In genomic region chr18:70491734-70492348, GRCh38 we compare ENCODE assay signal across 9 cellular contexts.
A peak's percentile ranks its signal among the peaks of the same experiment; 100 is the strongest.
DNase-seq lines count a peak whose midpoint lies in the region; ATAC-seq and TF ChIP-seq lines count a peak whose summit lies in the region.
"Had no signal": no experiment of that assay in that cellular context is flagged by ENCODE, and none has a peak within 500 bp of the region (broad histone marks: within the 10 kb centered on the region; RNA-seq: fewer than 3 reads in every experiment).

No MANE protein-coding gene starts in this region.

- peak; percentile 88 for ATAC-seq in GM21619 (IDR thresholded peaks at IDR 0.05; ENCODE audit: unreplicated experiment)
- peak; percentile 81 for ATAC-seq in IMR-90 (ENCODE audit: low read depth)

- H2BK5ac ChIP-seq in IMR-90 (ENCODE audit: low read depth, low read length, poor library complexity, severe bottlenecking) = no peak overlapping the region

- TF ChIP-seq RAD21 in IMR-90 (IDR thresholded peaks at IDR 0.05; ENCODE audit: low read length) = peak; percentile 49

- WGBS in IMR-90 (ENCODE audit: extremely low coverage in 2 of 2, insufficient read length in 1 of 2), 2 experiments = no CpG with 5 or more reads among the region's 4 CpGs

- no TSS peak for BruUV-seq in IMR-90 (replicated peaks; lab: Mats Ljungman, UMichigan)

- no peaks in the 10 kb centered on the region for H3K36me3 ChIP-seq in IMR-90 (ENCODE audit: control insufficient read depth, insufficient read depth, low read length)
- H3K36me3 ChIP-seq: BLaER1 treated with 17β-estradiol and CSF1 and Interleukin-3, amounts not matched to agents 10 nM and 100 nM had no signal

- DNase-seq in NCI-H1436 (lab: John Stamatoyannopoulos, UW) = peak; percentile 8
- DNase-seq in NCI-H1436 treated with DMSO at 0.1 percent for 48 hours (lab: John Stamatoyannopoulos, UW) = no peak
- peak; percentile 32 for DNase-seq in IMR-90
- peak; percentile 81 for DNase-seq in SK-MEL-5 (ENCODE audit: low read depth, low spot score)
- peak; percentile 39 for DNase-seq in amniotic epithelial cell (ENCODE audit: low read depth)
- peak in 37 of 51 donors; percentile 1 to 80 (median 46) for DNase-seq in hypothalamus (lab: John Stamatoyannopoulos, UW)
- peak; percentile 14 to 23 for DNase-seq in stimulated activated CD4-positive, alpha-beta T cell treated with anti-CD3 and anti-CD28 coated beads, Interleukin-15, amount 100 ng/mL, for 48 hours (ENCODE audit: low read depth in 2 of 2)

- H2AK9ac ChIP-seq in IMR-90 (replicated peaks; ENCODE audit: low read depth, low read length, poor library complexity) = no peak overlapping the region

- no peak overlapping the region for H2BK15ac ChIP-seq in IMR-90 (ENCODE audit: low read depth, low read length)

- no peak overlapping the region for H4K8ac ChIP-seq in IMR-90 (ENCODE audit: low read depth in 2 of 2, low read length in 2 of 2)

- no peak overlapping the region for H3K27ac ChIP-seq in IMR-90 (ENCODE audit: insufficient read depth, low read length)

- no peaks in the 10 kb centered on the region for H3K9me3 ChIP-seq in IMR-90 (ENCODE audit: control insufficient read depth, insufficient read depth, low read length)
- H3K9me3 ChIP-seq: BLaER1 treated with 17β-estradiol and CSF1 and Interleukin-3, amounts not matched to agents 10 nM and 100 nM had no signal

- no peak overlapping the region for H3K23ac ChIP-seq in IMR-90 (ENCODE audit: low read depth, low read length)

- H3K4ac ChIP-seq in IMR-90 (ENCODE audit: low read depth, low read length) = no peak overlapping the region

- no peak for TF ChIP-seq POLR2A in IMR-90 (IDR thresholded peaks at IDR 0.05; ENCODE audit: low read depth, low read length)

- no peak overlapping the region for H4K91ac ChIP-seq in IMR-90 (ENCODE audit: insufficient read depth, low read depth, low read length)

- in situ Hi-C loops in IMR-90 (cut with MboI; ENCODE audit: low sequenced_read_pairs) = no loop called here
- in situ Hi-C loops in SK-MEL-5 (cut with HindIII; ENCODE audit: low pct_unique_long_range_greater_than_20kb, low sequenced_read_pairs) = no loop called here

- dilution Hi-C loops in IMR-90 (cut with HindIII; ENCODE audit: low sequenced_read_pairs, unreplicated experiment) = no loop called here

- no peak overlapping the region for H3K56ac ChIP-seq in IMR-90 (ENCODE audit: extremely low read depth, insufficient read depth, low read length)

- H3K14ac ChIP-seq in IMR-90 (replicated peaks; ENCODE audit: low read depth, low read length) = no peak overlapping the region

- no peaks in the 10 kb centered on the region for H3K79me1 ChIP-seq in IMR-90 (ENCODE audit: low read depth in 1 of 2, low read length in 2 of 2)

- POLR2A ChIA-PET in IMR-90 (lab: Charles Lee; ENCODE audit: unreplicated experiment) = no interaction called here

- intact Hi-C loops in IMR-90 (cut with micrococcal nuclease) = no loop called here

- H3K4me1 ChIP-seq in IMR-90 (ENCODE audit: control insufficient read depth, insufficient read depth, low read length) = peaks cover 6% of the 10 kb centered on the region; the same call in 1 of the 2 replicates

- no peak overlapping the region for H2AFZ ChIP-seq in IMR-90 (replicated peaks; ENCODE audit: low read length, poor library complexity)

- no peak overlapping the region for H3K4me3 ChIP-seq in IMR-90 (ENCODE audit: insufficient read depth, low read depth, low read length)
- H3K4me3 ChIP-seq: BLaER1 treated with 17β-estradiol and CSF1 and Interleukin-3, amounts not matched to agents 10 nM and 100 nM had no signal

- H2AK5ac ChIP-seq in IMR-90 (ENCODE audit: low read depth, low read length) = no peak overlapping the region

- H3K9me1 ChIP-seq in IMR-90 (ENCODE audit: insufficient read depth, low read length) = no peaks in the 10 kb centered on the region

- no peak overlapping the region for H2BK120ac ChIP-seq in IMR-90 (ENCODE audit: low read depth, low read length)

- H3K9ac ChIP-seq in IMR-90 (ENCODE audit: low read depth, low read length) = no peak overlapping the region
- H3K9ac ChIP-seq: BLaER1 treated with 17β-estradiol and CSF1 and Interleukin-3, amounts not matched to agents 10 nM and 100 nM had no signal

- peaks cover 3% of the 10 kb centered on the region; the same call in 1 of the 2 replicates for H3K27me3 ChIP-seq in IMR-90 (ENCODE audit: control insufficient read depth, insufficient read depth, low read length)
- H3K27me3 ChIP-seq: BLaER1 treated with 17β-estradiol and CSF1 and Interleukin-3, amounts not matched to agents 10 nM and 100 nM had no signal

- H4K5ac ChIP-seq in IMR-90 (ENCODE audit: low read depth, low read length) = no peak overlapping the region

- CTCF ChIA-PET in IMR-90 (lab: Yijun Ruan, JAX) = interaction anchor here (0.6 to 1.7 kb wide), 4 partner anchors 8 to 45 kb away, joined by 3 to 6 read pairs (median 4); no protein-coding TSS in a partner anchor

- no peak overlapping the region for H3K4me2 ChIP-seq in IMR-90 (ENCODE audit: low read depth, low read length)

- no peak overlapping the region for H3K18ac ChIP-seq in IMR-90 (ENCODE audit: low read depth, low read length)

- no peaks in the 10 kb centered on the region for H4K20me1 ChIP-seq in IMR-90 (ENCODE audit: insufficient read depth, low read length)
- H4K20me1 ChIP-seq: BLaER1 treated with 17β-estradiol and CSF1 and Interleukin-3, amounts not matched to agents 10 nM and 100 nM had no signal

- peak; percentile 70 for TF ChIP-seq CTCF in IMR-90 (conservative IDR thresholded peaks at IDR 0.05; ENCODE audit: low read depth, low read length)

- H2BK20ac ChIP-seq in IMR-90 (ENCODE audit: low read depth, low read length) = no peak overlapping the region

TF ChIP-seq in IMR-90, 13 proteins besides CTCF, POLR2A, EP300 and RAD21:
- TF ChIP-seq MXI1 (IDR thresholded peaks at IDR 0.05; ENCODE audit: borderline replicate concordance, low read depth, low read length) (no peak), CEBPB (IDR thresholded peaks at IDR 0.05; ENCODE audit: low read depth, low read length) (no peak), NFE2L2 (IDR thresholded peaks at IDR 0.05; ENCODE audit: low read depth, low read length) (no peak), RFX5 (IDR thresholded peaks at IDR 0.05; ENCODE audit: low read depth, low read length) (no peak), SMC3 (IDR thresholded peaks at IDR 0.05; ENCODE audit: low read depth, low read length) (peak; percentile 34; the same call in 1 of the 2 replicates)
